Comparison of ENCODE assay signal across 13 cellular contexts in genomic region chr14:29955087-29955486, GRCh38. TPM values are rescaled to one million over a fixed set of nuclear protein-coding genes. Genes with fewer than 3 reads are reported as not detected.
DNase-seq lines count a peak whose midpoint lies in the region; ATAC-seq and TF ChIP-seq lines count a peak whose summit lies in the region.
"Had no signal": no experiment of that assay in that cellular context is flagged by ENCODE, and none has a peak within 500 bp of the region (broad histone marks: within the 10 kb centered on the region; RNA-seq: fewer than 3 reads in every experiment).

No MANE protein-coding gene starts in this region.

- H3K4me3 ChIP-seq in adipocyte (ENCODE audit: low read length) (no peak overlapping the region), gastrocnemius medialis (no peak overlapping the region)
- H3K4me3 ChIP-seq: BLaER1 treated with 17β-estradiol and CSF1 and Interleukin-3, amounts not matched to agents 10 nM and 100 nM had no signal

- no peak overlapping the region for H3K9ac ChIP-seq in adipocyte (ENCODE audit: low read length)
- H3K9ac ChIP-seq: BLaER1 treated with 17β-estradiol and CSF1 and Interleukin-3, amounts not matched to agents 10 nM and 100 nM had no signal

- no peak overlapping the region for H3K27ac ChIP-seq in gastrocnemius medialis
- H3K27ac ChIP-seq: BLaER1 treated with 17β-estradiol and CSF1 and Interleukin-3, amounts not matched to agents 10 nM and 100 nM had no signal

- in situ Hi-C loops in gastrocnemius medialis (cut with MboI; ENCODE audit: low sequenced_read_pairs in 4 of 4) = no loop called here

- H3K27me3 ChIP-seq in adipocyte (replicated peaks; ENCODE audit: control insufficient read depth, insufficient read depth, low read length) = no peaks in the 10 kb centered on the region
- H3K27me3 ChIP-seq in gastrocnemius medialis = no peaks in the 10 kb centered on the region
- H3K27me3 ChIP-seq: BLaER1 treated with 17β-estradiol and CSF1 and Interleukin-3, amounts not matched to agents 10 nM and 100 nM had no signal

- no peak for ATAC-seq in gastrocnemius medialis

- DNase-seq in ELR (ENCODE audit: low read depth) (peak; percentile 9), adipocyte (ENCODE audit: low read depth) (peak; percentile 22), fibroblast of peridontal ligament (ENCODE audit: extremely low read depth) (peak; percentile 64), kidney glomerular epithelial cell (lab: John Stamatoyannopoulos, UW) (peak; percentile 2), NCI-H524 (lab: John Stamatoyannopoulos, UW) (no peak), NCI-H226 (no peak), gastrocnemius medialis (no peak)
- DNase-seq: 8988T; CD4-positive, CD25-positive, alpha-beta regulatory T cell; DMS53; H7 had no signal

- no peaks in the 10 kb centered on the region for H3K9me3 ChIP-seq in adipocyte (ENCODE audit: control insufficient read depth, low read length)
- no peaks in the 10 kb centered on the region for H3K9me3 ChIP-seq in gastrocnemius medialis
- H3K9me3 ChIP-seq: BLaER1 treated with 17β-estradiol and CSF1 and Interleukin-3, amounts not matched to agents 10 nM and 100 nM had no signal

- intact Hi-C loops in gastrocnemius medialis (cut with DNase I; ENCODE audit: low total_unique reads) = no loop called here

- H3K36me3 ChIP-seq in adipocyte (ENCODE audit: control insufficient read depth, insufficient read depth, low read length, severe bottlenecking) (no peaks in the 10 kb centered on the region), gastrocnemius medialis (no peaks in the 10 kb centered on the region)
- H3K36me3 ChIP-seq: BLaER1 treated with 17β-estradiol and CSF1 and Interleukin-3, amounts not matched to agents 10 nM and 100 nM had no signal

- no peak for TF ChIP-seq POLR2A in gastrocnemius medialis (IDR thresholded peaks at IDR 0.05)

- H3K4me1 ChIP-seq in adipocyte (ENCODE audit: control insufficient read depth, insufficient read depth, low read length) = no peaks in the 10 kb centered on the region
- no peaks in the 10 kb centered on the region for H3K4me1 ChIP-seq in gastrocnemius medialis
- H3K4me1 ChIP-seq: BLaER1 treated with 17β-estradiol and CSF1 and Interleukin-3, amounts not matched to agents 10 nM and 100 nM had no signal

- no peak for TF ChIP-seq CTCF in gastrocnemius medialis (IDR thresholded peaks at IDR 0.05 in 4 of 5, conservative IDR thresholded peaks at IDR 0.05 in 1 of 5)

RNA-seq across cellular contexts. Expression of gene PRKD1, which starts 27.4 kb away (rescaled TPM):
- total RNA-seq in gastrocnemius medialis = 1 to 10 TPM; 1.5 to 4.1 (median 1.7) TPM
- total RNA-seq: CD4-positive, CD25-positive, alpha-beta regulatory T cell; HT-29 had no signal

Comparison
In these comparisons a context has a peak if more than half of its experiments do, and no peak if none do; other contexts are left out.
1. DNase-seq: peak in ELR (single experiment), adipocyte (single experiment), fibroblast of peridontal ligament (single experiment) and kidney glomerular epithelial cell (single experiment); none in NCI-H524 (0 of 2), NCI-H226 (single experiment) and gastrocnemius medialis (0 of 2).